In the genomic region with DNA sequence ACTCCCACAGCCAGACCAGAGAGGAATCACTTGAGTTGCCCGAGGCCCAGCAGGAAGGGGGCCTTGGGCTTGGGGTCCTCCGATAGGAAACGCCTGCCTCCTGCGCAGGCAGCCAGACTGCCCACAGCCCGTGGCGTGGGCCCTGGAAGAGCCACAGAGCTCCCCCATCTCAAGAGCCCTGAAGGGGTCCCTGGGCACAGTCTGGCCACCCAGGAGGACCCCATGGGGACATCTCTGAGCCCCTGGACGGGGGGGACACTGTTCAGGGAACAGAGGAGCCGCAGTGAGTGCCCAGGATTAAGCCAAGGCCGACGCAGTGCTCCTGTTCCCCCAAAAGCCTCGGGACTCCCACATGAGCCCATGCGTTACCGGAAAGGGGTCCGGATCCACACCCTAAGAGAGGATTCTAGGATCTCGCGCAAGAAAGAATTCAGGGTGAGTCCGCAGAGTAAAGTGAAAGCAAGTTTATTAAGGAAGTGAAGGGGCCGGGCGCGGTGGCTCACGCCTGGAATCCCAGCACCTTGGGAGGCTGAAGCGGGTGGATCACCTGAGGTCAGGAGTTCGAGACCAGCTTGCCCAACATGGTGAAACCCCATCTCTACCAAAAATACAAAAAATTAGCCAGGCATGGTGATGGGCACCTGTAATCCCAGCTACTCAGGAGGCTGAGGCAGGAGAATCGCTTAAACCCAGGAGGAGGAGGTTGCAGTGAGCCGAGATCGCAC, we compare ENCODE assay signal across 17 cellular contexts. TPM values are rescaled to one million over a fixed set of nuclear protein-coding genes. Genes with fewer than 3 reads are reported as not detected.
DNase-seq lines count a peak whose midpoint lies in the region; ATAC-seq and TF ChIP-seq lines count a peak whose summit lies in the region.
"Had no signal": no experiment of that assay in that cellular context is flagged by ENCODE, and none has a peak within 500 bp of the region (broad histone marks: within the 10 kb centered on the region; RNA-seq: fewer than 3 reads in every experiment).

No MANE protein-coding gene starts in this region.

- WGBS in prostate gland = 92% methylated on average over 26 of the region's 26 CpGs

- H3K9me3 ChIP-seq in DND-41 (ENCODE audit: insufficient read depth, low read length, severe bottlenecking) (no peaks in the 10 kb centered on the region), uterus (no peaks in the 10 kb centered on the region), prostate gland (no peaks in the 10 kb centered on the region)

- H3K4me3 Mint-ChIP-seq in CD14-positive monocyte = no peak overlapping the region
- H3K4me3 Mint-ChIP-seq in naive thymus-derived CD8-positive, alpha-beta T cell = peak overlapping the region in 5 of 10 donors; percentile 9 to 93 (median 36)

- DNase-seq in CD14-positive monocyte (ENCODE audit: low spot score) (no peak), DND-41 (no peak), uterus (no peak), prostate gland (ENCODE audit: low spot score) (no peak), retina (no peak), SHP77 (lab: John Stamatoyannopoulos, UW) (no peak)
- DNase-seq in activated naive CD4-positive, alpha-beta T cell treated with anti-CD3 and anti-CD28 coated beads, Interleukin-2, amount 50 U/mL, for 72 hours (ENCODE audit: low spot score in 2 of 2) = no peak
- no peak for DNase-seq in naive thymus-derived CD8-positive, alpha-beta T cell
- DNase-seq: activated CD4-positive, alpha-beta T cell treated with anti-CD3 and anti-CD28 coated beads for 48 hours; cerebellar nuclear complex; COR-L47; left cardiac atrium; NCI-H1092; stimulated activated CD4-positive, alpha-beta T cell treated with anti-CD3 and anti-CD28 coated beads, Interleukin-4, amount 100 ng/mL, for 24 hours; stimulated activated naive CD4-positive, alpha-beta T cell; SW 1271 had no signal

- no peak for TF ChIP-seq POLR2A in uterus (IDR thresholded peaks at IDR 0.05)
- no peak for TF ChIP-seq POLR2A in prostate gland (IDR thresholded peaks at IDR 0.05)

- H3K4me3 ChIP-seq in DND-41 (ENCODE audit: low read depth in 1 of 2, low read length in 2 of 2) (no peak overlapping the region), uterus (no peak overlapping the region), prostate gland (no peak overlapping the region)

- peak overlapping the region; percentile 95 to 98 (median 98) for H3K27ac Mint-ChIP-seq in CD14-positive monocyte
- peak overlapping the region; percentile 88 to 98 for H3K27ac Mint-ChIP-seq in activated naive CD4-positive, alpha-beta T cell treated with anti-CD3 and anti-CD28 coated beads, Interleukin-2, amount 50 U/mL, for 72 hours
- peak overlapping the region; percentile 71 to 98 (median 89) for H3K27ac Mint-ChIP-seq in naive thymus-derived CD8-positive, alpha-beta T cell

- peak overlapping the region; percentile 45; the same call in 1 of the 2 replicates for H2AFZ ChIP-seq in DND-41 (ENCODE audit: low read depth, low read length)

- peak overlapping the region; percentile 50; the same call in 1 of the 2 replicates for H3K27ac ChIP-seq in DND-41 (ENCODE audit: low read length)
- H3K27ac ChIP-seq in uterus = no peak overlapping the region
- H3K27ac ChIP-seq in prostate gland = peak overlapping the region in 1 of 2 donors; percentile 58

- no peaks in the 10 kb centered on the region for H3K9me3 Mint-ChIP-seq in CD14-positive monocyte
- no peaks in the 10 kb centered on the region for H3K9me3 Mint-ChIP-seq in activated naive CD4-positive, alpha-beta T cell treated with anti-CD3 and anti-CD28 coated beads, Interleukin-2, amount 50 U/mL, for 72 hours
- H3K9me3 Mint-ChIP-seq in naive thymus-derived CD8-positive, alpha-beta T cell = no peaks in the 10 kb centered on the region

- H3K9ac ChIP-seq in DND-41 (ENCODE audit: low read depth, low read length) = 0 out of 2 replicates have a peak overlapping the region, but pooled peaks have one; percentile 2

- peaks cover 42% of the 10 kb centered on the region for H3K4me1 Mint-ChIP-seq in CD14-positive monocyte
- H3K4me1 Mint-ChIP-seq in naive thymus-derived CD8-positive, alpha-beta T cell = peaks cover 19 to 65% (median 56%) of the 10 kb centered on the region in 4 donors

- no peak for ATAC-seq in DND-41 (ENCODE audit: insufficient read depth, low read depth)
- ATAC-seq in activated naive CD4-positive, alpha-beta T cell treated with anti-CD3 and anti-CD28 coated beads, Interleukin-2, amount 50 U/mL, for 72 hours = no peak
- ATAC-seq in naive thymus-derived CD8-positive, alpha-beta T cell = no peak
- ATAC-seq: left cardiac atrium, sciatic nerve had no signal

- H3K36me3 ChIP-seq in DND-41 (ENCODE audit: insufficient read depth, low read length) (no peaks in the 10 kb centered on the region), uterus (no peaks in the 10 kb centered on the region), prostate gland (no peaks in the 10 kb centered on the region)

- no peaks in the 10 kb centered on the region for H3K27me3 ChIP-seq in DND-41 (ENCODE audit: insufficient read depth, low read length, poor library complexity)
- H3K27me3 ChIP-seq in uterus = no peaks in the 10 kb centered on the region
- H3K27me3 ChIP-seq in prostate gland (replicated peaks; ENCODE audit: insufficient read depth) = no peaks in the 10 kb centered on the region

- H4K20me1 ChIP-seq in DND-41 (ENCODE audit: insufficient read depth, low read length) = no peaks in the 10 kb centered on the region

- POLR2A ChIA-PET in naive thymus-derived CD8-positive, alpha-beta T cell (lab: Charles Lee) = interaction anchor here (3.1 to 7.1 kb wide), 5 partner anchors 11 to 312 kb away, joined by 13 to 230 read pairs (median 33); partner anchors contain the start of genes LBR and SRP9

- H3K79me2 ChIP-seq in DND-41 (ENCODE audit: insufficient read depth, low read length) = no peaks in the 10 kb centered on the region

- peaks cover 3% of the 10 kb centered on the region in 2 donors for H3K36me3 Mint-ChIP-seq in CD14-positive monocyte
- H3K36me3 Mint-ChIP-seq in activated naive CD4-positive, alpha-beta T cell treated with anti-CD3 and anti-CD28 coated beads, Interleukin-2, amount 50 U/mL, for 72 hours = no peaks in the 10 kb centered on the region
- H3K36me3 Mint-ChIP-seq in naive thymus-derived CD8-positive, alpha-beta T cell = no peaks in the 10 kb centered on the region

- TF ChIP-seq CTCF in CD14-positive monocyte (IDR thresholded peaks at IDR 0.05) = no peak
- TF ChIP-seq CTCF in DND-41 (IDR thresholded peaks at IDR 0.05; ENCODE audit: borderline replicate concordance, extremely low read depth, low read length, poor library complexity, severe bottlenecking) = no peak
- no peak for TF ChIP-seq CTCF in uterus (IDR thresholded peaks at IDR 0.05)
- no peak for TF ChIP-seq CTCF in prostate gland (IDR thresholded peaks at IDR 0.05)

- intact Hi-C loops in CD14-positive monocyte (cut with micrococcal nuclease) = loop anchor here in 1 of 2 donors (5.0 kb wide), 1 partner anchor 39 kb away; the partner anchor contains the start of gene LBR
- intact Hi-C loops in uterus (cut with DNase I; ENCODE audit: low total_unique reads) = no loop called here
- intact Hi-C loops in prostate gland (cut with DNase I) = no loop called here

- H3K27me3 Mint-ChIP-seq in CD14-positive monocyte (ENCODE audit: low read depth in 3 of 3) = no peaks in the 10 kb centered on the region
- no peaks in the 10 kb centered on the region for H3K27me3 Mint-ChIP-seq in naive thymus-derived CD8-positive, alpha-beta T cell

- H3K4me1 ChIP-seq in DND-41 (ENCODE audit: insufficient read depth, low read length) (peaks cover 39% of the 10 kb centered on the region), uterus (peaks cover 0 to 7% of the 10 kb centered on the region in 2 donors), prostate gland (replicated peaks) (no peaks in the 10 kb centered on the region)

- no peak overlapping the region for H3K4me2 ChIP-seq in DND-41 (ENCODE audit: insufficient read depth, low read length)

RNA-seq across cellular contexts. Expression of gene LBR, which starts 38.1 kb away (rescaled TPM):
- 100 to 1,000 TPM; 100 to 125 TPM for polyA plus RNA-seq in CD14-positive monocyte
- 100 to 1,000 TPM; 161 to 174 TPM for total RNA-seq in activated naive CD4-positive, alpha-beta T cell treated with anti-CD3 and anti-CD28 coated beads, Interleukin-2, amount 50 U/mL, for 72 hours
- 100 to 1,000 TPM; 151 to 167 TPM for total RNA-seq in naive thymus-derived CD8-positive, alpha-beta T cell
- polyA plus RNA-seq in naive thymus-derived CD8-positive, alpha-beta T cell = 100 to 1,000 TPM in 2 of 3 donors, 10 to 100 TPM in 1; 95.8 to 123 (median 111) TPM
- total RNA-seq in uterus (100 to 1,000 TPM in 2 of 4 donors, 10 to 100 TPM in 2; 55.1 to 178 (median 92.6) TPM), prostate gland (10 to 100 TPM; 28.7 to 36.4 TPM)
